ENCODE assay signal across 4 cellular contexts in the genomic region with DNA sequence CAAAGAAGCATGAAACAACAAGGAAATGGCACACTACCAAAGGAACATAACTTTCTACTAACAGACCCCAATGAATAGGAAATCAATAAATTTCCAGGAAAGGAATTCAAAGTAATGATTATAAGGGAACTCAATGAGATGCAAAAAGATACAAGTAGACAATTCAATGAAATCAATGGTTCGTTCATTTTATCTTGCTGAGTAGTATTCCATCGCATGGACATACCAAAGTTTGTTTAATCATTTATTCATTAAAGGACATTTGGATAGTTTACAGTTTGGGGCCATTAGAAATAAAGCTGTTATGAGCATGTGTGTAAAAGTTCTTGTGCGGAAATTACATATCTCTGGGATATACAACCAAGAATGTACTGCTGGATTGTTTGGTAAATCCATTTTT.
TF ChIP-seq lines count a peak whose summit lies in the region.

No MANE protein-coding gene starts in this region.

TF ChIP-seq in SK-N-SH treated with all-trans-retinoic acid at 6 μM for 48 hours, 23 proteins besides CTCF, POLR2A, EP300 and RAD21:
- TF ChIP-seq ZNF8 (CRISPR knock-in tag; IDR thresholded peaks at IDR 0.05), result peak; percentile 85
- TF ChIP-seq GLIS3 (CRISPR knock-in tag; IDR thresholded peaks at IDR 0.05), result no peak

TF ChIP-seq in SK-N-SH, 30 proteins besides CTCF, POLR2A, EP300 and RAD21:
- TF ChIP-seq, protein P1, sequence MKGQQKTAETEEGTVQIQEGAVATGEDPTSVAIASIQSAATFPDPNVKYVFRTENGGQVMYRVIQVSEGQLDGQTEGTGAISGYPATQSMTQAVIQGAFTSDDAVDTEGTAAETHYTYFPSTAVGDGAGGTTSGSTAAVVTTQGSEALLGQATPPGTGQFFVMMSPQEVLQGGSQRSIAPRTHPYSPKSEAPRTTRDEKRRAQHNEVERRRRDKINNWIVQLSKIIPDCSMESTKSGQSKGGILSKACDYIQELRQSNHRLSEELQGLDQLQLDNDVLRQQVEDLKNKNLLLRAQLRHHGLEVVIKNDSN (IDR thresholded peaks at IDR 0.05; ENCODE audit: borderline replicate concordance, low read depth), result no peak
- TF ChIP-seq MEF2A (IDR thresholded peaks at IDR 0.05; ENCODE audit: borderline replicate concordance, low read depth) (no peak), USF2 (IDR thresholded peaks at IDR 0.05; ENCODE audit: borderline replicate concordance, low read depth, low read length) (no peak), GATA2 (CRISPR knock-in tag; IDR thresholded peaks at IDR 0.05) (no peak), POLR2AphosphoS5 (IDR thresholded peaks at IDR 0.05; ENCODE audit: low read depth, low read length) (no peak), RXRA (IDR thresholded peaks at IDR 0.05; ENCODE audit: borderline replicate concordance, low read depth) (no peak), YY1 (IDR thresholded peaks at IDR 0.05; ENCODE audit: low read depth) (no peak), GABPA (IDR thresholded peaks at IDR 0.05; ENCODE audit: low read depth) (no peak), FOXM1 (IDR thresholded peaks at IDR 0.05; ENCODE audit: low read depth) (no peak), ELF1 (IDR thresholded peaks at IDR 0.05) (no peak), NRF1 (IDR thresholded peaks at IDR 0.05; ENCODE audit: low read depth, low read length) (no peak), TCF12 (IDR thresholded peaks at IDR 0.05) (no peak), RFX5 (IDR thresholded peaks at IDR 0.05; ENCODE audit: low read length) (no peak), FOSL2 (IDR thresholded peaks at IDR 0.05; ENCODE audit: borderline replicate concordance, low read depth) (no peak)
- TF ChIP-seq, protein P2, sequence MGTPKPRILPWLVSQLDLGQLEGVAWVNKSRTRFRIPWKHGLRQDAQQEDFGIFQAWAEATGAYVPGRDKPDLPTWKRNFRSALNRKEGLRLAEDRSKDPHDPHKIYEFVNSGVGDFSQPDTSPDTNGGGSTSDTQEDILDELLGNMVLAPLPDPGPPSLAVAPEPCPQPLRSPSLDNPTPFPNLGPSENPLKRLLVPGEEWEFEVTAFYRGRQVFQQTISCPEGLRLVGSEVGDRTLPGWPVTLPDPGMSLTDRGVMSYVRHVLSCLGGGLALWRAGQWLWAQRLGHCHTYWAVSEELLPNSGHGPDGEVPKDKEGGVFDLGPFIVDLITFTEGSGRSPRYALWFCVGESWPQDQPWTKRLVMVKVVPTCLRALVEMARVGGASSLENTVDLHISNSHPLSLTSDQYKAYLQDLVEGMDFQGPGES (IDR thresholded peaks at IDR 0.05; ENCODE audit: low read depth, low read length), result no peak

TF ChIP-seq in HEK293, 187 proteins besides CTCF, POLR2A, EP300 and RAD21:
- peak; percentile 64 for TF ChIP-seq ZNF146 (tag by site-specific recombination; IDR thresholded peaks at IDR 0.05)
- TF ChIP-seq, protein P3, sequence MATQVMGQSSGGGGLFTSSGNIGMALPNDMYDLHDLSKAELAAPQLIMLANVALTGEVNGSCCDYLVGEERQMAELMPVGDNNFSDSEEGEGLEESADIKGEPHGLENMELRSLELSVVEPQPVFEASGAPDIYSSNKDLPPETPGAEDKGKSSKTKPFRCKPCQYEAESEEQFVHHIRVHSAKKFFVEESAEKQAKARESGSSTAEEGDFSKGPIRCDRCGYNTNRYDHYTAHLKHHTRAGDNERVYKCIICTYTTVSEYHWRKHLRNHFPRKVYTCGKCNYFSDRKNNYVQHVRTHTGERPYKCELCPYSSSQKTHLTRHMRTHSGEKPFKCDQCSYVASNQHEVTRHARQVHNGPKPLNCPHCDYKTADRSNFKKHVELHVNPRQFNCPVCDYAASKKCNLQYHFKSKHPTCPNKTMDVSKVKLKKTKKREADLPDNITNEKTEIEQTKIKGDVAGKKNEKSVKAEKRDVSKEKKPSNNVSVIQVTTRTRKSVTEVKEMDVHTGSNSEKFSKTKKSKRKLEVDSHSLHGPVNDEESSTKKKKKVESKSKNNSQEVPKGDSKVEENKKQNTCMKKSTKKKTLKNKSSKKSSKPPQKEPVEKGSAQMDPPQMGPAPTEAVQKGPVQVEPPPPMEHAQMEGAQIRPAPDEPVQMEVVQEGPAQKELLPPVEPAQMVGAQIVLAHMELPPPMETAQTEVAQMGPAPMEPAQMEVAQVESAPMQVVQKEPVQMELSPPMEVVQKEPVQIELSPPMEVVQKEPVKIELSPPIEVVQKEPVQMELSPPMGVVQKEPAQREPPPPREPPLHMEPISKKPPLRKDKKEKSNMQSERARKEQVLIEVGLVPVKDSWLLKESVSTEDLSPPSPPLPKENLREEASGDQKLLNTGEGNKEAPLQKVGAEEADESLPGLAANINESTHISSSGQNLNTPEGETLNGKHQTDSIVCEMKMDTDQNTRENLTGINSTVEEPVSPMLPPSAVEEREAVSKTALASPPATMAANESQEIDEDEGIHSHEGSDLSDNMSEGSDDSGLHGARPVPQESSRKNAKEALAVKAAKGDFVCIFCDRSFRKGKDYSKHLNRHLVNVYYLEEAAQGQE (tag by site-specific recombination; IDR thresholded peaks at IDR 0.05), result no peak
TF ChIP-seq in HEK293: peak in this region for 1.

TF ChIP-seq in K562, 482 proteins besides CTCF, POLR2A, EP300 and RAD21:
- TF ChIP-seq, protein P4, sequence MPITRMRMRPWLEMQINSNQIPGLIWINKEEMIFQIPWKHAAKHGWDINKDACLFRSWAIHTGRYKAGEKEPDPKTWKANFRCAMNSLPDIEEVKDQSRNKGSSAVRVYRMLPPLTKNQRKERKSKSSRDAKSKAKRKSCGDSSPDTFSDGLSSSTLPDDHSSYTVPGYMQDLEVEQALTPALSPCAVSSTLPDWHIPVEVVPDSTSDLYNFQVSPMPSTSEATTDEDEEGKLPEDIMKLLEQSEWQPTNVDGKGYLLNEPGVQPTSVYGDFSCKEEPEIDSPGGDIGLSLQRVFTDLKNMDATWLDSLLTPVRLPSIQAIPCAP (CRISPR knock-in tag; IDR thresholded peaks at IDR 0.05; ENCODE audit: borderline replicate concordance), result no peak
- TF ChIP-seq RBM25 (IDR thresholded peaks at IDR 0.05; ENCODE audit: low read depth, low read length, severe bottlenecking), result peak; percentile 29
